In genomic region chr9:132648283-132648682, GRCh38 we compare ENCODE assay signal across 21 cellular contexts.
"Had no signal": no experiment of that assay in that cellular context is flagged by ENCODE, and none has a peak within 500 bp of the region (broad histone marks: within the 10 kb centered on the region; RNA-seq: fewer than 3 reads in every experiment).

No MANE protein-coding gene starts in this region.

- H3K4me1 Mint-ChIP-seq: activated B cell treated with CpG ODN at 0.5 μM for 24 hours; activated naive CD8-positive, alpha-beta T cell treated with anti-CD3 and anti-CD28 coated beads, Interleukin-2, amount 10 ng/mL, durations not matched to agents 7 days and 5 days; activated T-helper 17 cell treated with anti-CD3 and anti-CD28 coated beads, Interleukin-2, amount 50 U/mL, for 72 hours; brain; central memory CD8-positive, alpha-beta T cell; naive thymus-derived CD8-positive, alpha-beta T cell had no signal

- DNase-seq: activated B cell treated with CpG ODN at 0.5 μM for 24 hours; activated CD4-positive, alpha-beta T cell treated with anti-CD3 and anti-CD28 coated beads for 48 hours; activated CD8-positive, alpha-beta T cell treated with anti-CD3 and anti-CD28 coated beads for 36 hours; activated naive CD4-positive, alpha-beta T cell; activated naive CD8-positive, alpha-beta T cell treated with anti-CD3 and anti-CD28 coated beads, Interleukin-2, amount 10 ng/mL, durations not matched to agents 7 days and 5 days; activated T-cell treated with anti-CD3 and anti-CD28 coated beads, Interleukin-2, amount 50 U/mL, for 1 hour; cortex of kidney; effector CD4-positive, alpha-beta T cell; hypothalamus; islet precursor cell; left lung; naive thymus-derived CD8-positive, alpha-beta T cell; stimulated activated naive B cell treated with anti-CD40 and anti-IgM and Interleukin-4, amounts not matched to agents 10 μg/mL and 1 μg/mL and 100 μg/mL, for 72 hours; upper lobe of right lung had no signal

- H3K4me3 ChIP-seq: esophagus muscularis mucosa, left lung, thoracic aorta, upper lobe of right lung had no signal

- ATAC-seq: activated CD8-positive, alpha-beta T cell treated with anti-CD3 and anti-CD28 coated beads for 36 hours; naive thymus-derived CD8-positive, alpha-beta T cell; sciatic nerve; stimulated activated naive B cell treated with anti-CD40 and anti-IgM and Interleukin-4, amounts not matched to agents 10 μg/mL and 1 μg/mL and 100 μg/mL, for 72 hours; upper lobe of right lung had no signal

- H3K27ac ChIP-seq: esophagus muscularis mucosa, left lung, parathyroid adenoma, thoracic aorta, upper lobe of right lung had no signal

- H3K27me3 ChIP-seq: esophagus muscularis mucosa, left lung, upper lobe of right lung had no signal

- H3K9me3 ChIP-seq: esophagus muscularis mucosa, left lung, thoracic aorta, upper lobe of right lung had no signal

- H3K4me3 Mint-ChIP-seq: activated B cell treated with CpG ODN at 0.5 μM for 24 hours; activated CD8-positive, alpha-beta T cell treated with anti-CD3 and anti-CD28 coated beads for 36 hours; activated naive CD8-positive, alpha-beta T cell treated with anti-CD3 and anti-CD28 coated beads, Interleukin-2, amount 10 ng/mL, durations not matched to agents 7 days and 5 days; activated T-helper 17 cell treated with anti-CD3 and anti-CD28 coated beads, Interleukin-2, amount 50 U/mL, for 72 hours; brain; central memory CD8-positive, alpha-beta T cell; naive thymus-derived CD8-positive, alpha-beta T cell; stimulated activated naive B cell treated with anti-CD40 and anti-IgM and Interleukin-4, amounts not matched to agents 10 μg/mL and 1 μg/mL and 100 μg/mL, for 72 hours had no signal

- H3K4me1 ChIP-seq: esophagus muscularis mucosa, parathyroid adenoma, upper lobe of right lung had no signal

- H3K27me3 Mint-ChIP-seq: activated B cell treated with CpG ODN at 0.5 μM for 24 hours; activated CD8-positive, alpha-beta T cell treated with anti-CD3 and anti-CD28 coated beads for 36 hours; activated naive CD8-positive, alpha-beta T cell treated with anti-CD3 and anti-CD28 coated beads, Interleukin-2, amount 10 ng/mL, durations not matched to agents 7 days and 5 days; activated T-helper 17 cell treated with anti-CD3 and anti-CD28 coated beads, Interleukin-2, amount 50 U/mL, for 72 hours; brain; central memory CD8-positive, alpha-beta T cell; naive thymus-derived CD8-positive, alpha-beta T cell; stimulated activated naive B cell treated with anti-CD40 and anti-IgM and Interleukin-4, amounts not matched to agents 10 μg/mL and 1 μg/mL and 100 μg/mL, for 72 hours had no signal

- H3K9me3 Mint-ChIP-seq: activated B cell treated with CpG ODN at 0.5 μM for 24 hours; activated CD8-positive, alpha-beta T cell treated with anti-CD3 and anti-CD28 coated beads for 36 hours; activated naive CD8-positive, alpha-beta T cell treated with anti-CD3 and anti-CD28 coated beads, Interleukin-2, amount 10 ng/mL, durations not matched to agents 7 days and 5 days; activated T-helper 17 cell treated with anti-CD3 and anti-CD28 coated beads, Interleukin-2, amount 50 U/mL, for 72 hours; brain; central memory CD8-positive, alpha-beta T cell; naive thymus-derived CD8-positive, alpha-beta T cell; stimulated activated naive B cell treated with anti-CD40 and anti-IgM and Interleukin-4, amounts not matched to agents 10 μg/mL and 1 μg/mL and 100 μg/mL, for 72 hours had no signal

- H3K27ac Mint-ChIP-seq: activated B cell treated with CpG ODN at 0.5 μM for 24 hours; activated CD8-positive, alpha-beta T cell treated with anti-CD3 and anti-CD28 coated beads for 36 hours; activated naive CD8-positive, alpha-beta T cell treated with anti-CD3 and anti-CD28 coated beads, Interleukin-2, amount 10 ng/mL, durations not matched to agents 7 days and 5 days; activated T-helper 17 cell treated with anti-CD3 and anti-CD28 coated beads, Interleukin-2, amount 50 U/mL, for 72 hours; brain; naive thymus-derived CD8-positive, alpha-beta T cell; stimulated activated naive B cell treated with anti-CD40 and anti-IgM and Interleukin-4, amounts not matched to agents 10 μg/mL and 1 μg/mL and 100 μg/mL, for 72 hours had no signal
